In the genomic region with DNA sequence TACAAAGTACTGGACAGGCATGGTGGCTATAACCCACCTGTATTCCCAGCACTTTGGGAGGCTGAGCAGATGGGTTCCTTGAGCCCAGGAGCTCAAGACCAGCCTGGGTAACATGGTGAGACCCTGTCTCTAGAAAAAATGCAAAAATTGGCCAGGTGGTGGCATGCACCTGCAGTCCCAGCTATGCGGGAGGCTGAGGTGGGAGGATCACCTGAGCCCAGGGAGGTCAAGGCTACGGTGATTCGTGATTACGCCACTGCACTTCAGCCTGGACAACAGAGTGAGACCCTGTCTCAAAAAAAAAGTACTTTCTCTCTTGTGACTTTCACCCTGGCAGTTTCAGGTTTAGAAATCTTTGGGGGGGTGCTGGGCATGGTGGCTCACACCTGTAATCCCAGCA, we compare ENCODE assay signal across 27 cellular contexts. TPM values are rescaled to one million over a fixed set of nuclear protein-coding genes. Genes with fewer than 3 reads are reported as not detected.
"Had no signal": no experiment of that assay in that cellular context is flagged by ENCODE, and none has a peak within 500 bp of the region (broad histone marks: within the 10 kb centered on the region; RNA-seq: fewer than 3 reads in every experiment).

No MANE protein-coding gene starts in this region.

- H3K9me3 ChIP-seq: adrenal gland, breast epithelium, MG63, Peyer's patch had no signal

- ATAC-seq: activated CD8-positive, alpha-beta T cell treated with anti-CD3 and anti-CD28 coated beads, Interleukin-2, amount 10 ng/mL, durations not matched to agents 7 days and 5 days; WTC11 had no signal

- H3K4me1 ChIP-seq: breast epithelium had no signal

- H3K27ac ChIP-seq: breast epithelium, Peyer's patch, RWPE1 had no signal

- H3K27me3 ChIP-seq: adrenal gland, breast epithelium, MG63, Peyer's patch had no signal

- DNase-seq: activated CD4-positive, alpha-beta T cell treated with anti-CD3 and anti-CD28 coated beads for 48 hours; activated CD4-positive, alpha-beta T cell treated with anti-CD3 and anti-CD28 coated beads, Interleukin-2, amount 50 U/mL, for 4 hours; activated CD4-positive, CD25-positive, alpha-beta regulatory T cell treated with anti-CD3 and anti-CD28 coated beads, Interleukin-2, amount 50 U/mL, for 72 hours; activated CD8-positive, alpha-beta memory T cell treated with anti-CD3 and anti-CD28 coated beads, Interleukin-2, amount 50 U/mL, for 48 hours; activated CD8-positive, alpha-beta T cell treated with anti-CD3 and anti-CD28 coated beads, Interleukin-2, amount 10 ng/mL, durations not matched to agents 7 days and 5 days; activated naive CD4-positive, alpha-beta T cell treated with anti-CD3 and anti-CD28 coated beads, Interleukin-2, amount 50 U/mL, for 16 hours; activated naive CD8-positive, alpha-beta T cell treated with anti-CD3 and anti-CD28 coated beads, Interleukin-2, amount 10 ng/mL, durations not matched to agents 7 days and 5 days; activated T-cell treated with anti-CD3 and anti-CD28 coated beads, Interleukin-2, amount 50 U/mL, for 1 hour; adrenal gland; anterior cingulate cortex; caudate nucleus; MG63; MV-4-11; NCI-H1092 treated with DMSO at 0.1 percent for 48 hours; NCI-H1417 treated with DMSO at 0.1 percent for 48 hours; NCI-H1694; NCI-H2029; NCI-H345; NCI-H510A; NCI-H526 treated with DMSO at 0.1 percent for 48 hours; NCI-H82; Peyer's patch; Right ventricle myocardium superior had no signal

- H3K4me3 ChIP-seq: adrenal gland, breast epithelium, MG63, Peyer's patch had no signal

RNA-seq across cellular contexts. Expression of gene HSH2D, which starts 43.0 kb away (rescaled TPM):
- total RNA-seq: SK-MEL-5 had no signal
